ENCODE assay signal across 13 cellular contexts in the genomic region with DNA sequence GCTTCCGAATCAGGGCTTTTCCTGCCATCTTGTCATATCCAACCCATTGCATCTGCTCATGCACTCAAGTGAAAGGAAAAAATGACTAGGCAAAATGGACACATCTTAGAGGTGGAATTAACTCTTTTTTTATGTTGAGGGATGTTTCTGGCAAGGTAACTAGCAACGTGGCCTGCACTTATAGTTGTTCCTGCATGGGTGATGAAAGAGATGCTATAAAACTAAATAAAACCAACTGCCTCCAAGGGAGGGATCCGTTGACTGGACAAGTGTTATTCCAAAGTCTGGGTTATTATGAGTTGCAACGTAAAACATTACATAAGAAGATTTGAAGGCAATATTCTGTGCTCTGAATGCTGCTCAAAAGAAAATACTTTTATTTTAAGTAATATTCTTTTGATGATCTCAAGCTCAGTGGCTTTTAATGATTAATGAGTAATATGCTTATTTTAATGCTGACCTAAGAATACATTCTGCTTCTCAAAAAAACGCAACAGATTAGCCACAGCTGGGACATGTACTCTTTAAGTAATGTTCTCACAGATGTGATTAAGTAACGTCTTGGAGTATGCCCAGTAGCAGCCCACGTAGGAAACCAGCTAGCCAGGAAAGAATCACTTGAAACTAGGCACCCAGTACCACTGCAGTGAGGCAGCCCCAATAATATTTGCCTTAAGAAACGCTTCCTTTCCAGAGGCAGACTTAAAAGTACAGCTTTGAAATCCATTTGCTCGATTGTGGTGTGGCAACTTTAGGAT. TPM values are rescaled to one million over a fixed set of nuclear protein-coding genes. Genes with fewer than 3 reads are reported as not detected.
A peak's percentile ranks its signal among the peaks of the same experiment; 100 is the strongest.
DNase-seq lines count a peak whose midpoint lies in the region; ATAC-seq and TF ChIP-seq lines count a peak whose summit lies in the region.
"Had no signal": no experiment of that assay in that cellular context is flagged by ENCODE, and none has a peak within 500 bp of the region (broad histone marks: within the 10 kb centered on the region; RNA-seq: fewer than 3 reads in every experiment).

No MANE protein-coding gene starts in this region.

- peak overlapping the region; percentile 51 for H3K27ac Mint-ChIP-seq in activated naive CD4-positive, alpha-beta T cell treated with anti-CD3 and anti-CD28 coated beads, Interleukin-2, amount 50 U/mL, for 24 hours
- no peak overlapping the region for H3K27ac Mint-ChIP-seq in activated naive CD4-positive, alpha-beta T cell treated with anti-CD3 and anti-CD28 coated beads for 36 hours
- H3K27ac Mint-ChIP-seq in nephron = peak overlapping the region in 2 of 3 experiments; percentile 42 to 84
- H3K27ac Mint-ChIP-seq: activated T-helper 1 cell treated with anti-CD3 and anti-CD28 coated beads, Interleukin-12 subunit alpha, Interleukin-12 subunit beta, Interleukin-2, Interleukin-4 antibody, amounts not matched to agents 30 ng/mL and 10 ng/mL and 1 ng/mL, durations not matched to agents 14 hours and 24 hours and 36 hours had no signal

- no peaks in the 10 kb centered on the region for H3K27me3 ChIP-seq in aorta (ENCODE audit: control insufficient read depth in 1 of 2, insufficient read depth in 2 of 2, low read length in 1 of 2)

- H3K36me3 Mint-ChIP-seq in activated naive CD4-positive, alpha-beta T cell treated with anti-CD3 and anti-CD28 coated beads, Interleukin-2, amount 50 U/mL, for 24 hours = peaks cover 24% of the 10 kb centered on the region
- peaks cover 40% of the 10 kb centered on the region for H3K36me3 Mint-ChIP-seq in activated naive CD4-positive, alpha-beta T cell treated with anti-CD3 and anti-CD28 coated beads for 36 hours (ENCODE audit: low read depth)
- H3K36me3 Mint-ChIP-seq in nephron (ENCODE audit: low read depth) = peaks cover 85% of the 10 kb centered on the region

- DNase-seq in activated naive CD4-positive, alpha-beta T cell treated with anti-CD3 and anti-CD28 coated beads for 36 hours = no peak
- DNase-seq in fibroblast of the conjunctiva (ENCODE audit: low read depth) = peak; percentile 51
- DNase-seq in aorta = no peak
- no peak for DNase-seq in SIG-M5 (lab: John Stamatoyannopoulos, UW)
- no peak for DNase-seq in activated CD4-positive, CD25-positive, alpha-beta regulatory T cell treated with anti-CD3 and anti-CD28 coated beads, Interleukin-2, amount 50 U/mL, for 72 hours
- no peak for DNase-seq in pons (ENCODE audit: low spot score)
- DNase-seq: MM.1S had no signal

- peak; percentile 64 for ATAC-seq in aorta (ENCODE audit: low FRiP score)
- ATAC-seq: activated CD4-positive, CD25-positive, alpha-beta regulatory T cell treated with anti-CD3 and anti-CD28 coated beads, Interleukin-2, amount 50 U/mL, for 24 hours had no signal

- H3K27ac ChIP-seq in aorta (ENCODE audit: low read depth in 1 of 2, low read length in 2 of 2) = peak overlapping the region; percentile 81 to 86
- H3K27ac ChIP-seq: 22Rv1, SK-N-MC had no signal

- H3K4me3 ChIP-seq in aorta (ENCODE audit: low read length in 2 of 2) = no peak overlapping the region
- H3K4me3 ChIP-seq: SK-N-MC had no signal

- TF ChIP-seq CTCF in nephron (IDR thresholded peaks at IDR 0.05; ENCODE audit: unreplicated experiment in 3 of 3) = no peak

- H3K4me1 ChIP-seq in aorta (ENCODE audit: control insufficient read depth in 1 of 2, insufficient read depth in 2 of 2, low read length in 2 of 2) = peaks cover 3 to 7% of the 10 kb centered on the region in 2 donors

- 14 to 15% methylated on average over 9 of the region's 9 CpGs for WGBS in aorta, 2 donors

- H3K27me3 Mint-ChIP-seq in activated naive CD4-positive, alpha-beta T cell treated with anti-CD3 and anti-CD28 coated beads, Interleukin-2, amount 50 U/mL, for 24 hours = no peaks in the 10 kb centered on the region
- H3K27me3 Mint-ChIP-seq in activated naive CD4-positive, alpha-beta T cell treated with anti-CD3 and anti-CD28 coated beads for 36 hours (ENCODE audit: low read depth) = no peaks in the 10 kb centered on the region
- H3K27me3 Mint-ChIP-seq in nephron (ENCODE audit: low read depth) = no peaks in the 10 kb centered on the region

- peaks cover 62% of the 10 kb centered on the region for H3K4me1 Mint-ChIP-seq in activated naive CD4-positive, alpha-beta T cell treated with anti-CD3 and anti-CD28 coated beads, Interleukin-2, amount 50 U/mL, for 24 hours
- H3K4me1 Mint-ChIP-seq in activated naive CD4-positive, alpha-beta T cell treated with anti-CD3 and anti-CD28 coated beads for 36 hours (ENCODE audit: low read depth) = peaks cover 46% of the 10 kb centered on the region
- H3K4me1 Mint-ChIP-seq in nephron = peaks cover 8% of the 10 kb centered on the region

- no peaks in the 10 kb centered on the region for H3K9me3 Mint-ChIP-seq in activated naive CD4-positive, alpha-beta T cell treated with anti-CD3 and anti-CD28 coated beads, Interleukin-2, amount 50 U/mL, for 24 hours
- no peaks in the 10 kb centered on the region for H3K9me3 Mint-ChIP-seq in activated naive CD4-positive, alpha-beta T cell treated with anti-CD3 and anti-CD28 coated beads for 36 hours
- H3K9me3 Mint-ChIP-seq in nephron = no peaks in the 10 kb centered on the region
- H3K9me3 Mint-ChIP-seq: activated T-helper 1 cell treated with anti-CD3 and anti-CD28 coated beads, Interleukin-12 subunit alpha, Interleukin-12 subunit beta, Interleukin-2, Interleukin-4 antibody, amounts not matched to agents 30 ng/mL and 10 ng/mL and 1 ng/mL, durations not matched to agents 14 hours and 24 hours and 36 hours had no signal

- CTCF ChIA-PET in activated naive CD4-positive, alpha-beta T cell treated with anti-CD3 and anti-CD28 coated beads for 36 hours (lab: Charles Lee) = interaction anchor here (1.2 to 1.3 kb wide), 2 partner anchors 16 to 512 kb away, joined by 3 to 4 read pairs; no protein-coding TSS in a partner anchor

- H3K9me3 ChIP-seq in aorta (ENCODE audit: control insufficient read depth, low read length) = no peaks in the 10 kb centered on the region

- intact Hi-C loops in activated naive CD4-positive, alpha-beta T cell treated with anti-CD3 and anti-CD28 coated beads for 36 hours (cut with micrococcal nuclease) = no loop called here
- intact Hi-C loops in aorta (cut with DNase I) = no loop called here

- peaks cover 4 to 15% of the 10 kb centered on the region in 2 donors for H3K36me3 ChIP-seq in aorta (ENCODE audit: control insufficient read depth in 1 of 2, insufficient read depth in 2 of 2, low read length in 1 of 2)

- H3K4me3 Mint-ChIP-seq in activated naive CD4-positive, alpha-beta T cell treated with anti-CD3 and anti-CD28 coated beads, Interleukin-2, amount 50 U/mL, for 24 hours = no peak overlapping the region
- no peak overlapping the region for H3K4me3 Mint-ChIP-seq in activated naive CD4-positive, alpha-beta T cell treated with anti-CD3 and anti-CD28 coated beads for 36 hours
- no peak overlapping the region for H3K4me3 Mint-ChIP-seq in nephron
- H3K4me3 Mint-ChIP-seq: activated T-helper 1 cell treated with anti-CD3 and anti-CD28 coated beads, Interleukin-12 subunit alpha, Interleukin-12 subunit beta, Interleukin-2, Interleukin-4 antibody, amounts not matched to agents 30 ng/mL and 10 ng/mL and 1 ng/mL, durations not matched to agents 14 hours and 24 hours and 36 hours had no signal

RNA-seq across cellular contexts. Expression of a gene that starts 27.4 kb away (rescaled TPM):
- total RNA-seq in activated naive CD4-positive, alpha-beta T cell treated with anti-CD3 and anti-CD28 coated beads for 36 hours = 10 to 100 TPM; 15.2 to 15.8 TPM
- 10 to 100 TPM; 45.9 to 66.8 TPM for total RNA-seq in aorta
- 10 to 100 TPM; 13.0 to 16.7 TPM for polyA plus RNA-seq in aorta
